2 cellular contexts compared by ENCODE assay signal in genomic region chr3:10390641-10391373, GRCh38.
TF ChIP-seq lines count a peak whose summit lies in the region.

No MANE protein-coding gene starts in this region.

TF ChIP-seq in IMR-90, 13 proteins besides CTCF, POLR2A, EP300 and RAD21:
- TF ChIP-seq FOS (IDR thresholded peaks at IDR 0.05; ENCODE audit: low read depth, low read length) (no peak), NFE2L2 (IDR thresholded peaks at IDR 0.05; ENCODE audit: low read depth, low read length) (no peak), RCOR1 (IDR thresholded peaks at IDR 0.05; ENCODE audit: insufficient replicate concordance, low read length) (no peak), USF2 (IDR thresholded peaks at IDR 0.05; ENCODE audit: low read depth, low read length) (no peak), BHLHE40 (IDR thresholded peaks at IDR 0.05; ENCODE audit: low read depth, low read length) (no peak), MAFK (IDR thresholded peaks at IDR 0.05; ENCODE audit: low read depth, low read length) (no peak), RFX5 (IDR thresholded peaks at IDR 0.05; ENCODE audit: low read depth, low read length) (no peak), ELK1 (IDR thresholded peaks at IDR 0.05; ENCODE audit: borderline replicate concordance, low read depth, low read length) (no peak), SMC3 (IDR thresholded peaks at IDR 0.05; ENCODE audit: low read depth, low read length) (no peak), MXI1 (IDR thresholded peaks at IDR 0.05; ENCODE audit: borderline replicate concordance, low read depth, low read length) (no peak), MAZ (IDR thresholded peaks at IDR 0.05; ENCODE audit: borderline replicate concordance, low read depth, low read length) (no peak), CHD1 (IDR thresholded peaks at IDR 0.05; ENCODE audit: low read depth, low read length) (no peak), CEBPB (IDR thresholded peaks at IDR 0.05; ENCODE audit: low read depth, low read length) (no peak)
TF ChIP-seq in IMR-90: peak in this region for 0.

TF ChIP-seq in GM12878, 131 proteins besides CTCF, POLR2A, EP300 and RAD21:
- TF ChIP-seq SMC3 (IDR thresholded peaks at IDR 0.05; ENCODE audit: borderline replicate concordance, low read length) (no peak), RELB (IDR thresholded peaks at IDR 0.05; ENCODE audit: low read depth) (no peak), STAT1 (conservative IDR thresholded peaks at IDR 0.05) (no peak), SIN3A (IDR thresholded peaks at IDR 0.05; ENCODE audit: low read depth, low read length) (no peak), RCOR1 (conservative IDR thresholded peaks at IDR 0.05; ENCODE audit: low read depth, low read length) (no peak), BHLHE40 (IDR thresholded peaks at IDR 0.05; ENCODE audit: borderline replicate concordance in 1 of 2, low read depth in 2 of 2, low read length in 1 of 2) (no peak), HDGF (IDR thresholded peaks at IDR 0.05) (no peak), ATF3 (IDR thresholded peaks at IDR 0.05; ENCODE audit: borderline replicate concordance, extremely low read depth, low read depth, low read length) (no peak), NBN (IDR thresholded peaks at IDR 0.05) (no peak), CBFB (IDR thresholded peaks at IDR 0.05; ENCODE audit: low read depth) (no peak)
